21 cellular contexts compared by ENCODE assay signal in genomic region chr1:156393095-156393494, GRCh38. TPM values are rescaled to one million over a fixed set of nuclear protein-coding genes. Genes with fewer than 3 reads are reported as not detected.
DNase-seq lines count a peak whose midpoint lies in the region; ATAC-seq, FAIRE-seq and TF ChIP-seq lines count a peak whose summit lies in the region.
"Had no signal": no experiment of that assay in that cellular context is flagged by ENCODE, and none has a peak within 500 bp of the region (broad histone marks: within the 10 kb centered on the region; RNA-seq: fewer than 3 reads in every experiment).

No MANE protein-coding gene starts in this region.

- H3K27me3 ChIP-seq in GM23338 (ENCODE audit: insufficient read depth) (peaks cover 43% of the 10 kb centered on the region), GM12878 (replicated peaks in 1 of 2; ENCODE audit: control insufficient read depth in 2 of 2, insufficient read depth in 2 of 2, low read length in 1 of 2) (peaks cover 4 to 6% of the 10 kb centered on the region in 2 experiments; a peak in 3 of 4 replicates), H1 (replicated peaks in 1 of 4; ENCODE audit: control insufficient read depth in 3 of 4, extremely low read depth in 1 of 4, insufficient read depth in 3 of 4, low read length in 3 of 4) (peaks cover 4 to 40% (median 36%) of the 10 kb centered on the region in 4 experiments), osteoblast (ENCODE audit: insufficient read depth, low read length) (peaks cover 36% of the 10 kb centered on the region), psoas muscle (ENCODE audit: insufficient read depth in 3 of 3, low read length in 2 of 3) (peaks cover 0 to 27% (median 3%) of the 10 kb centered on the region in 3 donors), Peyer's patch (no peaks in the 10 kb centered on the region)

- no peaks in the 10 kb centered on the region for H4K20me1 ChIP-seq in GM23338 (replicated peaks; ENCODE audit: insufficient read depth)
- no peaks in the 10 kb centered on the region for H4K20me1 ChIP-seq in GM12878 (ENCODE audit: control insufficient read depth, insufficient read depth)
- no peaks in the 10 kb centered on the region for H4K20me1 ChIP-seq in H1 (replicated peaks in 1 of 2; ENCODE audit: control insufficient read depth in 1 of 2, insufficient read depth in 2 of 2, low read length in 2 of 2)
- no peaks in the 10 kb centered on the region for H4K20me1 ChIP-seq in osteoblast (ENCODE audit: insufficient read depth, low read length)

- TF ChIP-seq POLR2A in GM12878 (IDR thresholded peaks at IDR 0.05; ENCODE audit: low read depth, low read length) (no peak), H1 (IDR thresholded peaks at IDR 0.05; ENCODE audit: control extremely low read depth in 1 of 2, low read depth in 2 of 2, low read length in 2 of 2) (no peak), Peyer's patch (IDR thresholded peaks at IDR 0.05) (no peak)

- no peaks in the 10 kb centered on the region for H3K9me2 ChIP-seq in GM23338 (ENCODE audit: insufficient read depth)

- TF ChIP-seq CTCF in GM23338 (conservative IDR thresholded peaks at IDR 0.05; ENCODE audit: low read depth in 2 of 2) (no peak), GM12878 (IDR thresholded peaks at IDR 0.05 in 2 of 3, conservative IDR thresholded peaks at IDR 0.05 in 1 of 3; ENCODE audit: control insufficient read depth in 2 of 3, extremely low read depth in 1 of 3, insufficient read depth in 1 of 3, low read depth in 3 of 3, low read length in 3 of 3) (no peak), H1 (IDR thresholded peaks at IDR 0.05; ENCODE audit: control extremely low read depth in 1 of 3, insufficient read depth in 1 of 3, low read depth in 1 of 3, low read length in 3 of 3) (no peak), osteoblast (IDR thresholded peaks at IDR 0.05; ENCODE audit: extremely low read depth, low read depth, low read length) (no peak), psoas muscle (IDR thresholded peaks at IDR 0.05) (no peak), Peyer's patch (IDR thresholded peaks at IDR 0.05) (no peak)

- H3F3A ChIP-seq in GM23338 (replicated peaks; ENCODE audit: low read depth), result peaks cover 17% of the 10 kb centered on the region

- H3K4me3 ChIP-seq in GM23338 (no peak overlapping the region; the same call in 1 of the 2 replicates), GM12878 (no peak overlapping the region), H1 (ENCODE audit: extremely low read depth in 1 of 4, insufficient read depth in 2 of 4, low read depth in 3 of 4, low read length in 4 of 4) (no peak overlapping the region), osteoblast (ENCODE audit: insufficient read depth, low read length) (no peak overlapping the region), psoas muscle (no peak overlapping the region), Peyer's patch (no peak overlapping the region)
- H3K4me3 ChIP-seq: BLaER1, HAP-1 had no signal

- H3K79me2 ChIP-seq in GM23338 (replicated peaks; ENCODE audit: insufficient read depth) (no peaks in the 10 kb centered on the region), GM12878 (ENCODE audit: control insufficient read depth, insufficient read depth, low read length) (no peaks in the 10 kb centered on the region), H1 (ENCODE audit: control insufficient read depth in 1 of 2, insufficient read depth in 2 of 2, low read length in 2 of 2) (no peaks in the 10 kb centered on the region), osteoblast (ENCODE audit: insufficient read depth, low read length) (no peaks in the 10 kb centered on the region)

- H3K23me2 ChIP-seq in H1 (ENCODE audit: low read depth, low read length), result peaks cover 2% of the 10 kb centered on the region; the same call in 1 of the 2 replicates

- H2BK120ac ChIP-seq in H1 (replicated peaks; ENCODE audit: low read depth, low read length), result no peak overlapping the region

- H2BK5ac ChIP-seq in H1 (ENCODE audit: low read depth, low read length), result peak overlapping the region; percentile 45; the same call in 1 of the 2 replicates

- no peak overlapping the region for H3K27ac Mint-ChIP-seq in GM23338
- H3K27ac Mint-ChIP-seq: CD4-positive, alpha-beta memory T cell had no signal

- TF ChIP-seq RAD21 in GM12878 (IDR thresholded peaks at IDR 0.05; ENCODE audit: insufficient read depth, low read depth, low read length), result no peak
- no peak for TF ChIP-seq RAD21 in H1 (IDR thresholded peaks at IDR 0.05 in 1 of 2, conservative IDR thresholded peaks at IDR 0.05 in 1 of 2; ENCODE audit: low read depth in 2 of 2, low read length in 2 of 2)

- H3K4me1 Mint-ChIP-seq in GM23338, result peaks cover 48% of the 10 kb centered on the region
- H3K4me1 Mint-ChIP-seq: CD4-positive, alpha-beta memory T cell had no signal

- no TSS peak for BruUV-seq in GM12878 (replicated peaks; lab: Mats Ljungman, UMichigan)

- no peak overlapping the region for H2AK5ac ChIP-seq in H1 (ENCODE audit: low read depth, low read length)

- H3K4me3 Mint-ChIP-seq in GM23338, result no peak overlapping the region
- H3K4me3 Mint-ChIP-seq: CD14-positive monocyte; CD4-positive, alpha-beta memory T cell had no signal

- no peak overlapping the region for H4K91ac ChIP-seq in H1 (replicated peaks; ENCODE audit: insufficient read length, low read length)

- H3K79me1 ChIP-seq in H1 (ENCODE audit: low read depth, low read length), result no peaks in the 10 kb centered on the region

- SMC1A ChIA-PET in GM12878 (lab: Charles Lee; ENCODE audit: uncharacterized antibody, unreplicated experiment), result interaction anchor here (1.3 to 1.8 kb wide), 2 partner anchors 26 to 53 kb away, joined by 7 read pairs; no protein-coding TSS in a partner anchor

- H3K9ac ChIP-seq in GM12878 (ENCODE audit: control insufficient read depth, insufficient read depth, low read length) (no peak overlapping the region), H1 (replicated peaks in 1 of 4; ENCODE audit: extremely low read depth in 1 of 4, low read depth in 3 of 4, low read length in 3 of 4) (no peak overlapping the region)
- H3K9ac ChIP-seq: BLaER1 had no signal

- no peaks in the 10 kb centered on the region for H3K36me3 Mint-ChIP-seq in GM23338 (ENCODE audit: low read depth)
- H3K36me3 Mint-ChIP-seq: CD14-positive monocyte; CD4-positive, alpha-beta memory T cell had no signal

- TF ChIP-seq EP300 in GM12878 (IDR thresholded peaks at IDR 0.05; ENCODE audit: borderline replicate concordance in 1 of 2, control insufficient read depth in 1 of 2, low read depth in 2 of 2, low read length in 2 of 2) (no peak), H1 (IDR thresholded peaks at IDR 0.05; ENCODE audit: borderline replicate concordance in 1 of 2, low read depth in 2 of 2, low read length in 2 of 2) (no peak)

- H3K4me2 ChIP-seq in GM23338 (peak overlapping the region; percentile 33), GM12878 (ENCODE audit: control insufficient read depth, insufficient read depth) (no peak overlapping the region), H1 (ENCODE audit: insufficient read depth in 1 of 2, low read depth in 2 of 2, low read length in 2 of 2) (no peak overlapping the region), osteoblast (ENCODE audit: insufficient read depth, low read length) (no peak overlapping the region)
- H3K4me2 ChIP-seq: BLaER1 had no signal

- H3K23ac ChIP-seq in H1 (ENCODE audit: insufficient read length), result no peak overlapping the region

- H3K18ac ChIP-seq in H1 (ENCODE audit: extremely low read depth, low read length), result peak overlapping the region; percentile 3; the same call in 1 of the 2 replicates

- POLR2A ChIA-PET in GM12878 (lab: Charles Lee), result no interaction called here
- POLR2A ChIA-PET in H1 (lab: Charles Lee; ENCODE audit: partially characterized antibody), result interaction anchor here (1.0 to 1.8 kb wide), 2 partner anchors 16 to 44 kb away, joined by 4 to 5 read pairs; no protein-coding TSS in a partner anchor

- FAIRE-seq in GM12878 (lab: Jason Lieb, UNC) (no peak), H1 (lab: Jason Lieb, UNC) (no peak)

- DNase-seq in GM23338 (ENCODE audit: low spot score) (no peak), GM12878 (ENCODE audit: low read depth, low spot score) (no peak), H1 (ENCODE audit: low read depth in 1 of 2, low spot score in 2 of 2) (no peak), osteoblast (ENCODE audit: insufficient read length, low spot score, missing footprints) (peak; percentile 62), psoas muscle (no peak), Peyer's patch (no peak)
- DNase-seq in effector CD4-positive, alpha-beta T cell, result no peak
- DNase-seq: 8988T; CD4-positive, alpha-beta memory T cell; DMS153; DMS79; GDM1; IMR-90 had no signal

- H2BK12ac ChIP-seq in H1 (ENCODE audit: low read depth, low read length), result no peak overlapping the region

- no peak overlapping the region for H3K56ac ChIP-seq in H1 (replicated peaks; ENCODE audit: insufficient read length, low read depth, low read length)

- peaks cover 39% of the 10 kb centered on the region for H3K27me3 Mint-ChIP-seq in GM23338 (ENCODE audit: insufficient read depth, low read depth, poor library complexity)

- 0 out of 2 replicates have a peak overlapping the region, but pooled peaks have one; percentile 47 for H2BK15ac ChIP-seq in H1 (ENCODE audit: low read length)

- RAD21 ChIA-PET in GM12878 (lab: Charles Lee; ENCODE audit: unreplicated experiment), result interaction anchor here (0.7 kb wide), 1 partner anchor 7 kb away, joined by 3 read pairs; no protein-coding TSS in a partner anchor

- peaks cover 40% of the 10 kb centered on the region for H3K4me1 ChIP-seq in GM23338 (ENCODE audit: insufficient read depth)
- no peaks in the 10 kb centered on the region; the same call in 1 of the 2 replicates for H3K4me1 ChIP-seq in GM12878 (ENCODE audit: control insufficient read depth, insufficient read depth, low read length)
- peaks cover 10 to 39% (median 28%) of the 10 kb centered on the region in 4 experiments for H3K4me1 ChIP-seq in H1 (replicated peaks in 1 of 4; ENCODE audit: control insufficient read depth in 3 of 4, insufficient read depth in 4 of 4, low read length in 3 of 4)
- H3K4me1 ChIP-seq in osteoblast (ENCODE audit: insufficient read depth, low read length), result no peaks in the 10 kb centered on the region
- H3K4me1 ChIP-seq in psoas muscle, result no peaks in the 10 kb centered on the region
- H3K4me1 ChIP-seq in Peyer's patch, result no peaks in the 10 kb centered on the region
- H3K4me1 ChIP-seq: BLaER1, HAP-1 had no signal

- no peak overlapping the region; the same call in 1 of the 2 replicates for H4K8ac ChIP-seq in H1 (ENCODE audit: extremely low read depth, insufficient read depth, low read length)

- no peaks in the 10 kb centered on the region for H3K9me3 ChIP-seq in GM12878 (replicated peaks; ENCODE audit: control insufficient read depth, insufficient read depth, low read length)
- H3K9me3 ChIP-seq in H1 (ENCODE audit: insufficient read depth in 2 of 2, low read depth in 1 of 2, low read length in 1 of 2), result no peaks in the 10 kb centered on the region
- H3K9me3 ChIP-seq in osteoblast (ENCODE audit: low read depth, low read length), result no peaks in the 10 kb centered on the region
- no peaks in the 10 kb centered on the region for H3K9me3 ChIP-seq in psoas muscle
- no peaks in the 10 kb centered on the region for H3K9me3 ChIP-seq in Peyer's patch
- H3K9me3 ChIP-seq: BLaER1, HAP-1 had no signal

- in situ Hi-C loops in GM12878 (cut with MboI), result no loop called here

- no peak overlapping the region for H4K5ac ChIP-seq in H1 (ENCODE audit: insufficient read length, low read depth, low read length)

- no peak overlapping the region for H3K27ac ChIP-seq in GM23338 (ENCODE audit: low read depth)
- H3K27ac ChIP-seq in GM12878 (ENCODE audit: control insufficient read depth, insufficient read depth), result no peak overlapping the region
- H3K27ac ChIP-seq in H1 (ENCODE audit: low read depth, low read length), result no peak overlapping the region
- H3K27ac ChIP-seq in osteoblast (ENCODE audit: low read depth, low read length), result no peak overlapping the region
- H3K27ac ChIP-seq in psoas muscle, result no peak overlapping the region
- no peak overlapping the region for H3K27ac ChIP-seq in Peyer's patch
- H3K27ac ChIP-seq: BLaER1, HL-60 had no signal

- no peak for ATAC-seq in GM23338
- no peak for ATAC-seq in GM12878
- no peak for ATAC-seq in HG03460 (IDR thresholded peaks at IDR 0.05; ENCODE audit: unreplicated experiment)
- no peak for ATAC-seq in psoas muscle

- CTCF ChIA-PET in GM12878 (lab: Yijun Ruan, JAX), result interaction anchor here (1.1 to 1.4 kb wide), 3 partner anchors 7 to 53 kb away, joined by 3 to 10 read pairs (median 5); no protein-coding TSS in a partner anchor
- CTCF ChIA-PET in H1 (lab: Charles Lee; ENCODE audit: partially characterized antibody), result interaction anchor here (0.7 to 26.1 kb wide), 6 partner anchors 7 to 57 kb away, joined by 3 to 574 read pairs (median 88); no protein-coding TSS in a partner anchor

- intact Hi-C loops in GM12878 (cut with micrococcal nuclease; ENCODE audit: unreplicated experiment), result no loop called here
- intact Hi-C loops in psoas muscle (cut with DNase I), result no loop called here

- H2BK20ac ChIP-seq in H1 (ENCODE audit: low read length), result 0 out of 2 replicates have a peak overlapping the region, but pooled peaks have one; percentile 23

- H3K36me3 ChIP-seq in GM23338 (ENCODE audit: insufficient read depth) (no peaks in the 10 kb centered on the region), GM12878 (ENCODE audit: control insufficient read depth in 2 of 2, insufficient read depth in 2 of 2, low read length in 1 of 2) (no peaks in the 10 kb centered on the region), H1 (ENCODE audit: control insufficient read depth in 2 of 4, insufficient read depth in 4 of 4, low read length in 3 of 4) (no peaks in the 10 kb centered on the region), osteoblast (ENCODE audit: insufficient read depth, low read length) (no peaks in the 10 kb centered on the region), psoas muscle (ENCODE audit: insufficient read depth in 1 of 2, low read depth in 1 of 2) (no peaks in the 10 kb centered on the region), Peyer's patch (no peaks in the 10 kb centered on the region)
- H3K36me3 ChIP-seq: BLaER1, HAP-1 had no signal

- H2AFZ ChIP-seq in GM23338, result 0 out of 2 replicates have a peak overlapping the region, but pooled peaks have one; percentile 92
- no peak overlapping the region for H2AFZ ChIP-seq in GM12878 (ENCODE audit: control insufficient read depth, low read depth, low read length)
- no peak overlapping the region for H2AFZ ChIP-seq in H1 (ENCODE audit: low read length)
- H2AFZ ChIP-seq in osteoblast (ENCODE audit: low read length), result no peak overlapping the region

- H3K9me3 Mint-ChIP-seq in GM23338, result no peaks in the 10 kb centered on the region; the same call in 1 of the 3 replicates
- H3K9me3 Mint-ChIP-seq: CD4-positive, alpha-beta memory T cell had no signal

- no peak overlapping the region for H3K14ac ChIP-seq in H1 (ENCODE audit: insufficient read length)

- H3K4ac ChIP-seq in H1 (replicated peaks; ENCODE audit: insufficient read length, low read depth, low read length), result peak overlapping the region; percentile 89

RNA-seq across cellular contexts. Expression of gene RHBG, which starts 24.1 kb away (rescaled TPM):
- total RNA-seq in GM23338 (2014; rRNA removed; shearing (Covaris generic)), result 1.6 and 1.7 TPM in 2 replicates
- polyA plus RNA-seq in GM23338 (2016; fragmentation: Nextera tagmentation; extraction: Ambion mirVana), result 1.2 and 2.1 TPM in 2 replicates
- total RNA-seq in GM12878 (2013; cell fraction: nucleolus; rRNA removed), result not detected in 2 replicates
- total RNA-seq in GM12878 (2014; rRNA removed), result not detected in 2 replicates
- not detected in 2 replicates for total RNA-seq in GM12878 (2014; rRNA removed; fragmentation: Illumina TruSeq; extraction: Trizol)
- total RNA-seq in GM12878 (2021), result 0.11 TPM in 1 of 2 replicates, not detected in the other
- polyA plus RNA-seq in GM12878 (2011; ENCODE audit: low read depth), result not detected
- polyA plus RNA-seq in GM12878 (2011; rRNA removed), result not detected in 2 replicates
- not detected in 2 replicates for polyA plus RNA-seq in GM12878 (2011; cell fraction: cytosol; rRNA removed)
- not detected in 2 replicates for polyA plus RNA-seq in GM12878 (2011; cell fraction: nucleus; rRNA removed)
- 0.11 and 0.19 TPM in 2 replicates for polyA plus RNA-seq in GM12878 (2012)
- not detected in 2 replicates for polyA plus RNA-seq in GM12878 (2014; fragmentation: Illumina TruSeq; extraction: Trizol)
- polyA plus RNA-seq in GM12878 (2014; fragmentation: Nextera tagmentation; extraction: Ambion mirVana), result not detected
- polyA plus RNA-seq in GM12878 (2014; rRNA removed), result 0.04 TPM in 1 of 2 replicates, not detected in the other
- not detected for polyA plus RNA-seq in GM12878 (2016; fragmentation: Nextera tagmentation; extraction: Ambion mirVana)
- polyA minus RNA-seq in GM12878 (2011; rRNA and poly(A)+ RNA removed), result not detected in 2 replicates
- polyA minus RNA-seq in GM12878 (2011; cell fraction: cytosol; rRNA and poly(A)+ RNA removed), result not detected in 2 replicates
- not detected in 2 replicates for polyA minus RNA-seq in GM12878 (2011; cell fraction: nucleus; rRNA and poly(A)+ RNA removed)
- total RNA-seq in H1 (2021; fragmentation: NEBNext Ultra II Directional; extraction: Animal tissue kit (Norgen Biotek cat#: 25700)), result 2.2 and 2.6 TPM in 2 replicates
- polyA plus RNA-seq in H1 (2011; rRNA removed), result 2.7 and 3.1 TPM in 2 replicates
- 2.7 TPM for polyA plus RNA-seq in H1 (2011; cell fraction: cytosol; rRNA removed)
- 6.5 TPM for polyA plus RNA-seq in H1 (2011; cell fraction: nucleus; rRNA removed)
- 1.9 to 2.4 TPM (median 2.1 TPM) in 4 replicates for polyA plus RNA-seq in H1 (2012, experiment 1 of 2)
- polyA plus RNA-seq in H1 (2012, experiment 2 of 2), result 0.92 TPM
- polyA plus RNA-seq in H1 (2013, experiment 1 of 2), result 2.1 TPM
- 1.7 TPM for polyA plus RNA-seq in H1 (2013, experiment 2 of 2)
- 1.2 and 1.5 TPM in 2 replicates for polyA minus RNA-seq in H1 (2011; rRNA and poly(A)+ RNA removed)
- polyA minus RNA-seq in H1 (2011; cell fraction: cytosol; rRNA and poly(A)+ RNA removed), result 2.1 TPM
- polyA minus RNA-seq in H1 (2011; cell fraction: nucleus; rRNA and poly(A)+ RNA removed), result 5.1 TPM
- total RNA-seq in osteoblast, result not detected in 2 replicates
- not detected for total RNA-seq in psoas muscle
- not detected for polyA plus RNA-seq in psoas muscle
- 1 to 10 TPM in 1 of 4 donors, not detected in 3; 3.1 TPM for total RNA-seq in Peyer's patch
- total RNA-seq: A673; CD4-positive, alpha-beta memory T cell; HT1080; IMR-90 had no signal
- polyA plus RNA-seq: AG04450; CD14-positive monocyte; CD4-positive, alpha-beta memory T cell; IMR-90 had no signal

RNA-seq across cellular contexts. Expression of gene TSACC, which starts 54.8 kb away (rescaled TPM):
- 0.66 and 2.5 TPM in 2 replicates for total RNA-seq in GM23338 (2014; rRNA removed; shearing (Covaris generic))
- polyA plus RNA-seq in GM23338 (2016; fragmentation: Nextera tagmentation; extraction: Ambion mirVana) (9.3 and 9.8 TPM in 2 replicates), GM12878 (2011; rRNA removed) (not detected in 2 replicates), GM12878 (2014; fragmentation: Illumina TruSeq; extraction: Trizol) (0.25 and 1.1 TPM in 2 replicates), GM12878 (2014; fragmentation: Nextera tagmentation; extraction: Ambion mirVana) (1 to 10 TPM in 1 of 2 experiments, under 1 TPM in 1; 0.82 to 1.0 TPM), GM12878 (2014; rRNA removed) (0.40 and 0.53 TPM in 2 replicates), GM12878 (2016; fragmentation: Nextera tagmentation; extraction: Ambion mirVana) (1 to 10 TPM; 1.8 to 2.8 TPM), H1 (2011; rRNA removed) (3.3 and 5.0 TPM in 2 replicates), psoas muscle (under 1 TPM; 0.30 to 0.94 (median 0.56) TPM)
- total RNA-seq in GM12878 (2013; cell fraction: nucleolus; rRNA removed), result not detected in 2 replicates
- total RNA-seq in GM12878 (2014; rRNA removed) (not detected in 2 replicates), GM12878 (2014; rRNA removed; fragmentation: Illumina TruSeq; extraction: Trizol) (not detected in 2 replicates), GM12878 (2021) (not detected in 2 replicates), osteoblast (0.36 TPM in 1 of 2 replicates, not detected in the other), psoas muscle (1 to 10 TPM in 1 of 4 donors, under 1 TPM in 3; 0.50 to 1.7 (median 0.85) TPM), Peyer's patch (not detected)
- not detected for polyA plus RNA-seq in GM12878 (2011; ENCODE audit: low read depth)
- 0.15 TPM in 1 of 2 replicates, not detected in the other for polyA plus RNA-seq in GM12878 (2011; cell fraction: cytosol; rRNA removed)
- not detected in 2 replicates for polyA plus RNA-seq in GM12878 (2011; cell fraction: nucleus; rRNA removed)
- polyA plus RNA-seq in GM12878 (2012), result not detected in 2 replicates
- not detected in 2 replicates for polyA minus RNA-seq in GM12878 (2011; rRNA and poly(A)+ RNA removed)
- not detected in 2 replicates for polyA minus RNA-seq in GM12878 (2011; cell fraction: cytosol; rRNA and poly(A)+ RNA removed)
- polyA minus RNA-seq in GM12878 (2011; cell fraction: nucleus; rRNA and poly(A)+ RNA removed), result not detected in 2 replicates
- 1.0 and 2.1 TPM in 2 replicates for total RNA-seq in H1 (2021; fragmentation: NEBNext Ultra II Directional; extraction: Animal tissue kit (Norgen Biotek cat#: 25700))
- polyA plus RNA-seq in H1 (2011; cell fraction: cytosol; rRNA removed), result 1.7 TPM
- 2.9 TPM for polyA plus RNA-seq in H1 (2011; cell fraction: nucleus; rRNA removed)
- polyA plus RNA-seq in H1 (2012, experiment 1 of 2), result 1.9 to 4.5 TPM (median 3.7 TPM) in 4 replicates
- 3.0 TPM for polyA plus RNA-seq in H1 (2012, experiment 2 of 2)
- polyA plus RNA-seq in H1 (2013, experiment 1 of 2), result 5.1 TPM
- 4.6 TPM for polyA plus RNA-seq in H1 (2013, experiment 2 of 2)
- polyA minus RNA-seq in H1 (2011; rRNA and poly(A)+ RNA removed), result 0.85 and 1.9 TPM in 2 replicates
- polyA minus RNA-seq in H1 (2011; cell fraction: cytosol; rRNA and poly(A)+ RNA removed), result not detected
- not detected for polyA minus RNA-seq in H1 (2011; cell fraction: nucleus; rRNA and poly(A)+ RNA removed)
- total RNA-seq: A673; CD4-positive, alpha-beta memory T cell; IMR-90 had no signal

RNA-seq across cellular contexts. Expression of gene CCT3, which starts 55.0 kb away (rescaled TPM):
- total RNA-seq in GM23338 (2014; rRNA removed; shearing (Covaris generic)), result 526 and 618 TPM in 2 replicates
- polyA plus RNA-seq in GM23338 (2016; fragmentation: Nextera tagmentation; extraction: Ambion mirVana) (405 and 410 TPM in 2 replicates), GM12878 (2011; rRNA removed) (435 and 458 TPM in 2 replicates), GM12878 (2014; fragmentation: Illumina TruSeq; extraction: Trizol) (372 and 384 TPM in 2 replicates), GM12878 (2014; fragmentation: Nextera tagmentation; extraction: Ambion mirVana) (100 to 1,000 TPM; 491 to 585 TPM), GM12878 (2014; rRNA removed) (319 and 330 TPM in 2 replicates), GM12878 (2016; fragmentation: Nextera tagmentation; extraction: Ambion mirVana) (100 to 1,000 TPM; 489 to 496 TPM), H1 (2011; rRNA removed) (321 and 431 TPM in 2 replicates), psoas muscle (100 to 1,000 TPM; 144 to 258 (median 207) TPM)
- total RNA-seq in GM12878 (2013; cell fraction: nucleolus; rRNA removed), result 129 and 141 TPM in 2 replicates
- total RNA-seq in GM12878 (2014; rRNA removed) (358 and 369 TPM in 2 replicates), GM12878 (2014; rRNA removed; fragmentation: Illumina TruSeq; extraction: Trizol) (376 and 396 TPM in 2 replicates), GM12878 (2021) (347 and 356 TPM in 2 replicates), osteoblast (258 and 276 TPM in 2 replicates), psoas muscle (100 to 1,000 TPM; 164 to 190 (median 178) TPM), Peyer's patch (100 to 1,000 TPM in 3 of 4 donors, 10 to 100 TPM in 1; 63.9 to 148 (median 134) TPM)
- polyA plus RNA-seq in GM12878 (2011; ENCODE audit: low read depth), result 197 TPM
- 383 and 487 TPM in 2 replicates for polyA plus RNA-seq in GM12878 (2011; cell fraction: cytosol; rRNA removed)
- 170 and 243 TPM in 2 replicates for polyA plus RNA-seq in GM12878 (2011; cell fraction: nucleus; rRNA removed)
- polyA plus RNA-seq in GM12878 (2012), result 166 and 177 TPM in 2 replicates
- 445 and 573 TPM in 2 replicates for polyA minus RNA-seq in GM12878 (2011; rRNA and poly(A)+ RNA removed)
- polyA minus RNA-seq in GM12878 (2011; cell fraction: cytosol; rRNA and poly(A)+ RNA removed), result 166 and 191 TPM in 2 replicates
- polyA minus RNA-seq in GM12878 (2011; cell fraction: nucleus; rRNA and poly(A)+ RNA removed), result 60.0 and 98.2 TPM in 2 replicates
- total RNA-seq in H1 (2021; fragmentation: NEBNext Ultra II Directional; extraction: Animal tissue kit (Norgen Biotek cat#: 25700)), result 471 and 480 TPM in 2 replicates
- polyA plus RNA-seq in H1 (2011; cell fraction: cytosol; rRNA removed), result 579 TPM
- polyA plus RNA-seq in H1 (2011; cell fraction: nucleus; rRNA removed), result 286 TPM
- polyA plus RNA-seq in H1 (2012, experiment 1 of 2), result 427 to 481 TPM (median 450 TPM) in 4 replicates
- 414 TPM for polyA plus RNA-seq in H1 (2012, experiment 2 of 2)
- 278 TPM for polyA plus RNA-seq in H1 (2013, experiment 1 of 2)
- 275 TPM for polyA plus RNA-seq in H1 (2013, experiment 2 of 2)
- 711 and 916 TPM in 2 replicates for polyA minus RNA-seq in H1 (2011; rRNA and poly(A)+ RNA removed)
- 351 TPM for polyA minus RNA-seq in H1 (2011; cell fraction: cytosol; rRNA and poly(A)+ RNA removed)
- polyA minus RNA-seq in H1 (2011; cell fraction: nucleus; rRNA and poly(A)+ RNA removed), result 216 TPM
